In the genomic region with DNA sequence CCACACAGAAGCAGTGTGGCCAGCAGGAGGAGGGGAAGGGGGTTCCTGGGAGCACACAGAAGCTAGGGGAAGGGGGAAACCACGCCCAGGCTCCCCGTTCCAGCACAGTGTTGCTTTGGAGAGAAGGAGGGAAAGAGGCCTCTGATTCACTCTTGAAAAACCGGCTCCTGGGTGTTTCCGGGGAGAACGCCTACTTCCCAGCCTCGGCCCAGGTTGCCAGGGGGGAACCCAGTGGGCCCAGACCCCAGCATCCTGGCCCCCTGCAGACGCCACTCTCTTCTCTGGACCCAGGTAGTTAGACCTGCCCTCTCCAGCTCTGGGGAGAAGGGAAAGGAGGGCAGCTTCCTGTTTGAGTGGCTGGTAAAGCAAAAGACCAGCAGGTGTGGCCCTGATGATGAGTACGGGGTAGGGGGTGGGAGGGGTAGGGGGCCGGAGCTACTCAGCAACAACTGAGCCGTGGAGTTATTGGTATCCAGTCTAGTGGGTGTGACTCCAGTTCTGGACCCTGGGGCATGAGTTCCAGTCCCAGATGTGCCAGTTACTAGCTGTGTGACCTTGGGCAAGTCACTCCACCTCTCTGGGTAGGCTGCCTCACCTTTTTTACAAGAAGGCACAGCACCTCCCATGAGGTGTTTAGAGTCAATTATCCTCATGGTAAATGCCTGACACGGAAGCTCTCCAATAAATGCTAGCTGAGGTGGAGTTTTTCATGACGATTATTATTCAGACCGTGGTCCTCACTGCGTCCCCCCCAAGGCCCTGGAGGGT, we compare ENCODE assay signal across 8 cellular contexts. TPM values are rescaled to one million over a fixed set of nuclear protein-coding genes. Genes with fewer than 3 reads are reported as not detected.
A peak's percentile ranks its signal among the peaks of the same experiment; 100 is the strongest.
DNase-seq lines count a peak whose midpoint lies in the region; ATAC-seq and TF ChIP-seq lines count a peak whose summit lies in the region.

No MANE protein-coding gene starts in this region.

- peaks cover 18% of the 10 kb centered on the region for H3K4me1 Mint-ChIP-seq in activated CD8-positive, alpha-beta memory T cell treated with anti-CD3 and anti-CD28 coated beads, Interleukin-2, amount 10 ng/mL, durations not matched to agents 7 days and 5 days

- no peak for TF ChIP-seq CTCF in ascending aorta (IDR thresholded peaks at IDR 0.05)
- TF ChIP-seq CTCF in tibial artery (IDR thresholded peaks at IDR 0.05) = no peak

- peaks cover 7% of the 10 kb centered on the region for H3K27me3 Mint-ChIP-seq in activated CD8-positive, alpha-beta memory T cell treated with anti-CD3 and anti-CD28 coated beads, Interleukin-2, amount 10 ng/mL, durations not matched to agents 7 days and 5 days

- peak overlapping the region; percentile 78 for H3K4me3 Mint-ChIP-seq in activated CD8-positive, alpha-beta memory T cell treated with anti-CD3 and anti-CD28 coated beads, Interleukin-2, amount 10 ng/mL, durations not matched to agents 7 days and 5 days

- H3K27ac Mint-ChIP-seq in activated CD8-positive, alpha-beta memory T cell treated with anti-CD3 and anti-CD28 coated beads, Interleukin-2, amount 10 ng/mL, durations not matched to agents 7 days and 5 days = peak overlapping the region; percentile 24

- intact Hi-C loops in ascending aorta (cut with DNase I) = loop anchor here (5.0 kb wide), 2 partner anchors 192 to 413 kb away; no protein-coding TSS in a partner anchor
- intact Hi-C loops in left colon (cut with DNase I, micrococcal nuclease) = no loop called here
- intact Hi-C loops in tibial artery (cut with DNase I; ENCODE audit: low total_unique reads) = no loop called here

- peaks cover 2% of the 10 kb centered on the region for H3K36me3 Mint-ChIP-seq in activated CD8-positive, alpha-beta memory T cell treated with anti-CD3 and anti-CD28 coated beads, Interleukin-2, amount 10 ng/mL, durations not matched to agents 7 days and 5 days

- ATAC-seq in activated CD8-positive, alpha-beta memory T cell treated with anti-CD3 and anti-CD28 coated beads, Interleukin-2, amount 10 ng/mL, durations not matched to agents 7 days and 5 days = no peak
- ATAC-seq in left colon = peak; percentile 37
- no peak for ATAC-seq in GM18867 (IDR thresholded peaks at IDR 0.05; ENCODE audit: unreplicated experiment)
- no peak for ATAC-seq in GM18519 (IDR thresholded peaks at IDR 0.05; ENCODE audit: low FRiP score, unreplicated experiment)

- CTCF ChIA-PET in activated CD8-positive, alpha-beta memory T cell treated with anti-CD3 and anti-CD28 coated beads, Interleukin-2, amount 10 ng/mL, durations not matched to agents 7 days and 5 days (lab: Charles Lee) = interaction anchor here (0.6 to 4.3 kb wide), 11 partner anchors 9 to 358 kb away, joined by 3 to 29 read pairs (median 7); a partner anchor contains a TSS

- no peaks in the 10 kb centered on the region for H3K9me3 Mint-ChIP-seq in activated CD8-positive, alpha-beta memory T cell treated with anti-CD3 and anti-CD28 coated beads, Interleukin-2, amount 10 ng/mL, durations not matched to agents 7 days and 5 days (ENCODE audit: low read depth)

- peaks cover 0 to 17% of the 10 kb centered on the region in 2 donors for H3K4me1 ChIP-seq in ascending aorta
- H3K4me1 ChIP-seq in tibial artery = peaks cover 0 to 39% (median 26%) of the 10 kb centered on the region in 4 donors

- H3K9me3 ChIP-seq in ascending aorta = no peaks in the 10 kb centered on the region
- no peaks in the 10 kb centered on the region for H3K9me3 ChIP-seq in tibial artery

- peak overlapping the region; percentile 36 to 53 for H3K27ac ChIP-seq in ascending aorta
- peak overlapping the region; percentile 67 to 72 for H3K27ac ChIP-seq in tibial artery

- no peak for DNase-seq in activated CD8-positive, alpha-beta memory T cell treated with anti-CD3 and anti-CD28 coated beads, Interleukin-2, amount 10 ng/mL, durations not matched to agents 7 days and 5 days
- DNase-seq in activated CD8-positive, alpha-beta memory T cell treated with anti-CD3 and anti-CD28 coated beads, Interleukin-2, amount 50 U/mL, for 4 hours = no peak
- no peak for DNase-seq in ascending aorta (ENCODE audit: low spot score in 2 of 2)
- DNase-seq in left colon = no peak
- DNase-seq in tibial artery = no peak
- no peak for DNase-seq in medulla oblongata (ENCODE audit: extremely low spot score)

- H3K36me3 ChIP-seq in ascending aorta (peaks cover 15 to 19% of the 10 kb centered on the region in 2 donors), tibial artery (peaks cover 3 to 29% (median 18%) of the 10 kb centered on the region in 3 donors)

- H3K4me3 ChIP-seq in ascending aorta = peak overlapping the region; percentile 90 to 93
- H3K4me3 ChIP-seq in tibial artery = peak overlapping the region; percentile 84 to 99

- no peaks in the 10 kb centered on the region for H3K27me3 ChIP-seq in ascending aorta
- no peaks in the 10 kb centered on the region for H3K27me3 ChIP-seq in tibial artery

RNA-seq across cellular contexts. Expression of a gene that starts 0.8 kb away (rescaled TPM):
- 10 to 100 TPM; 26.2 to 30.8 TPM for total RNA-seq in activated CD8-positive, alpha-beta memory T cell treated with anti-CD3 and anti-CD28 coated beads, Interleukin-2, amount 10 ng/mL, durations not matched to agents 7 days and 5 days
- 123 TPM for total RNA-seq in ascending aorta
- total RNA-seq in left colon = 100 to 1,000 TPM; 310 to 395 TPM

RNA-seq across cellular contexts. Expression of a gene that starts 19.9 kb away (rescaled TPM):
- total RNA-seq in activated CD8-positive, alpha-beta memory T cell treated with anti-CD3 and anti-CD28 coated beads, Interleukin-2, amount 10 ng/mL, durations not matched to agents 7 days and 5 days = under 1 TPM in 1 of 2 experiments, not detected in 1; 0.40 TPM
- total RNA-seq in ascending aorta (17.1 TPM), left colon (under 1 TPM; 0.52 to 0.84 TPM)

RNA-seq across cellular contexts. Expression of a gene that starts 23.1 kb away (rescaled TPM):
- 100 to 1,000 TPM in 1 of 2 experiments, 10 to 100 TPM in 1; 86.0 to 103 TPM for total RNA-seq in activated CD8-positive, alpha-beta memory T cell treated with anti-CD3 and anti-CD28 coated beads, Interleukin-2, amount 10 ng/mL, durations not matched to agents 7 days and 5 days
- total RNA-seq in ascending aorta (73.8 TPM), left colon (100 to 1,000 TPM; 122 to 123 TPM)

RNA-seq across cellular contexts. Expression of a gene that starts 34.3 kb away (rescaled TPM):
- 100 to 1,000 TPM; 142 to 176 TPM for total RNA-seq in activated CD8-positive, alpha-beta memory T cell treated with anti-CD3 and anti-CD28 coated beads, Interleukin-2, amount 10 ng/mL, durations not matched to agents 7 days and 5 days
- total RNA-seq in ascending aorta = 88.7 TPM
- total RNA-seq in left colon = 100 to 1,000 TPM; 119 to 161 TPM
